ENCODE assay signal across 10 cellular contexts in the genomic region with DNA sequence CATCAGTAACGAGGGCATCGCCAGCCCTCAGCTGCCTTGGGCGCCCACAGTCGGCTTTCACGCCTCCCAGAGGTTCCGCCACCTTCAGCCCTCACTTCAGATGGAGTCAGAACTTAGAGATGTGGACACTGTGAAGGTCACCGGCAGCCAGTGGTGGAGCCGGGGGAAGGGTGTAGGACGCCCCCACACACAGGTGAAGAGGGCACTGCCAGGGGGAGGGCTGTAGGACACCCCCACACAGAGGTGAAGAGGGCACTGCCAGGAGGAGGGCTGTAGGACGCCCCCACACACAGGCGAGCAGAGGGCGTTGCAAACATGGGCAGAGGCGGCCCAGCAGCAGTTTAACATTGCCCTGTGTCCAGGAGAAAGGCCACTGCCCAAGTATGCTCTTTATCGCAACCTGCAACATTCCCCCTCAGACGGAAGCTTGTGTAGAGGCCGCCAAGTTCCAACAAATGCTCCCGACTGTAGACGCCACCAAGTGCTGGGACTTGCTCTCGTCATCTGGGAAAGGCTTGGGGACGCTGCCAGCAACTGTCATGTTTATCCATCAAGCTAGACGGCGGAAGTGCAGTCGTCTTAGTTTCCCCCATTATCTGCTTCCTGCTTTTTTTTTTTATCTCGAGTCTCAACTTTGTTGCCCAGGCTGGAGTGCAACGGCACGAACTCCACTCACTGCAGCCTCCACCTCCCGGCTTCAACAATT. TPM values are rescaled to one million over a fixed set of nuclear protein-coding genes. Genes with fewer than 3 reads are reported as not detected.
DNase-seq lines count a peak whose midpoint lies in the region; ATAC-seq and TF ChIP-seq lines count a peak whose summit lies in the region.
"Had no signal": no experiment of that assay in that cellular context is flagged by ENCODE, and none has a peak within 500 bp of the region (broad histone marks: within the 10 kb centered on the region; RNA-seq: fewer than 3 reads in every experiment).

No MANE protein-coding gene starts in this region.

- no peak overlapping the region for H3K4me3 Mint-ChIP-seq in T-helper 17 cell
- H3K4me3 Mint-ChIP-seq in mesothelial cell of epicardium: no peak overlapping the region

- H3K27me3 ChIP-seq in smooth muscle cell (ENCODE audit: low read depth): no peaks in the 10 kb centered on the region
- H3K27me3 ChIP-seq: tibial nerve had no signal

- H3F3A ChIP-seq in smooth muscle cell (ENCODE audit: low read depth): peaks cover 42% of the 10 kb centered on the region

- H3K9ac ChIP-seq in smooth muscle cell (ENCODE audit: low read depth): no peak overlapping the region

- TF ChIP-seq CTCF in VCaP (conservative IDR thresholded peaks at IDR 0.05): no peak; the same call in 1 of the 2 replicates
- no peak for TF ChIP-seq CTCF in smooth muscle cell (IDR thresholded peaks at IDR 0.05; ENCODE audit: borderline replicate concordance, insufficient read depth, poor library complexity, severe bottlenecking)
- no peak for TF ChIP-seq CTCF in mesothelial cell of epicardium (IDR thresholded peaks at IDR 0.05; ENCODE audit: unreplicated experiment)

- peak; percentile 55 for DNase-seq in HT-29 (ENCODE audit: low spot score)
- peak; percentile 64 for DNase-seq in hepatic stellate cell (ENCODE audit: low spot score)
- no peak for DNase-seq in smooth muscle cell (lab: John Stamatoyannopoulos, UW; ENCODE audit: unreplicated experiment)
- DNase-seq in GF-D8 (lab: John Stamatoyannopoulos, UW): no peak
- DNase-seq in T-helper 17 cell: no peak
- no peak for DNase-seq in mesothelial cell of epicardium (ENCODE audit: low spot score in 2 of 2, unreplicated experiment in 2 of 2)
- DNase-seq: NK-92 treated with Interleukin-12 subunit alpha and Interleukin-12 subunit beta, amount 100 ng/mL, for 24 hours had no signal

- H2AFZ ChIP-seq in smooth muscle cell (ENCODE audit: low read depth): no peak overlapping the region

- no peak overlapping the region for H3K4me3 ChIP-seq in smooth muscle cell
- H3K4me3 ChIP-seq: tibial nerve had no signal

- no peaks in the 10 kb centered on the region for H3K36me3 ChIP-seq in smooth muscle cell (ENCODE audit: low read depth)

- no peak overlapping the region for H3K4me2 ChIP-seq in smooth muscle cell

- peaks cover 14% of the 10 kb centered on the region for H4K20me1 ChIP-seq in smooth muscle cell (ENCODE audit: low read depth)

- no peaks in the 10 kb centered on the region for H3K9me3 Mint-ChIP-seq in mesothelial cell of epicardium

- no peaks in the 10 kb centered on the region for H3K4me1 ChIP-seq in smooth muscle cell (ENCODE audit: low read depth)

- no peaks in the 10 kb centered on the region for H3K27me3 Mint-ChIP-seq in T-helper 17 cell
- no peaks in the 10 kb centered on the region for H3K27me3 Mint-ChIP-seq in mesothelial cell of epicardium (ENCODE audit: low read depth)

- WGBS in smooth muscle cell (ENCODE audit: low lambda C conversion rate): 63% methylated on average over 27 of the region's 27 CpGs

- H3K36me3 Mint-ChIP-seq in T-helper 17 cell (ENCODE audit: low read depth): no peaks in the 10 kb centered on the region
- peaks cover 13% of the 10 kb centered on the region for H3K36me3 Mint-ChIP-seq in mesothelial cell of epicardium

- H3K4me1 Mint-ChIP-seq in T-helper 17 cell: peaks cover 14% of the 10 kb centered on the region
- peaks cover 6% of the 10 kb centered on the region for H3K4me1 Mint-ChIP-seq in mesothelial cell of epicardium

- no peak overlapping the region for H3K27ac Mint-ChIP-seq in T-helper 17 cell
- H3K27ac Mint-ChIP-seq in mesothelial cell of epicardium: no peak overlapping the region

- peaks cover 9% of the 10 kb centered on the region for H3K79me2 ChIP-seq in smooth muscle cell (ENCODE audit: low read depth)

- no peak for ATAC-seq in GM19328 (IDR thresholded peaks at IDR 0.05; ENCODE audit: unreplicated experiment)
- ATAC-seq in T-helper 17 cell: no peak

- H3K9me3 ChIP-seq in smooth muscle cell (replicated peaks; ENCODE audit: low read depth) (no peaks in the 10 kb centered on the region), T-helper 17 cell (ENCODE audit: control insufficient read depth, low read length, poor library complexity, severe bottlenecking) (no peaks in the 10 kb centered on the region)
- H3K9me3 ChIP-seq: tibial nerve had no signal

- H3K27ac ChIP-seq in VCaP (peak overlapping the region; percentile 65), smooth muscle cell (ENCODE audit: low read depth) (peak overlapping the region; percentile 57)

RNA-seq across cellular contexts. Expression of gene ANKLE2, which starts 4.9 kb away (rescaled TPM):
- total RNA-seq in HT-29 (2014; rRNA removed; shearing (Covaris generic)): 57.4 and 67.6 TPM in 2 replicates
- total RNA-seq in smooth muscle cell: 90.5 and 94.8 TPM in 2 replicates
- 56.4 and 79.8 TPM in 2 replicates for polyA plus RNA-seq in smooth muscle cell
- 10 to 100 TPM; 82.4 to 84.2 TPM for total RNA-seq in T-helper 17 cell
- total RNA-seq in mesothelial cell of epicardium: 89.8 to 98.9 TPM (median 93.8 TPM) in 3 replicates

RNA-seq across cellular contexts. Expression of gene PGAM5, which starts 55.9 kb away (rescaled TPM):
- 183 and 191 TPM in 2 replicates for total RNA-seq in HT-29 (2014; rRNA removed; shearing (Covaris generic))
- 16.4 and 16.8 TPM in 2 replicates for total RNA-seq in smooth muscle cell
- polyA plus RNA-seq in smooth muscle cell: 13.5 and 17.7 TPM in 2 replicates
- total RNA-seq in T-helper 17 cell: 10 to 100 TPM; 19.6 to 23.8 TPM
- 23.5 to 26.6 TPM (median 24.5 TPM) in 3 replicates for total RNA-seq in mesothelial cell of epicardium

Comparison
In these comparisons a context has a peak if more than half of its experiments do, and no peak if none do; other contexts are left out.
1. DNase-seq: peak in HT-29 (single experiment) and hepatic stellate cell (single experiment); none in smooth muscle cell (single experiment), GF-D8 (single experiment), T-helper 17 cell (0 of 3) and mesothelial cell of epicardium (0 of 2).